Comparison of ENCODE assay signal across 17 cellular contexts in genomic region chrX:154057790-154058189, GRCh38. TPM values are rescaled to one million over a fixed set of nuclear protein-coding genes. Genes with fewer than 3 reads are reported as not detected.
DNase-seq lines count a peak whose midpoint lies in the region; ATAC-seq and TF ChIP-seq lines count a peak whose summit lies in the region.
"Had no signal": no experiment of that assay in that cellular context is flagged by ENCODE, and none has a peak within 500 bp of the region (broad histone marks: within the 10 kb centered on the region; RNA-seq: fewer than 3 reads in every experiment).

No MANE protein-coding gene starts in this region.

- H3K36me3 Mint-ChIP-seq in activated T-cell treated with anti-CD3 and anti-CD28 coated beads, Interleukin-2, amount 50 U/mL, for 72 hours (ENCODE audit: insufficient read depth in 2 of 2) = peaks cover 7 to 8% of the 10 kb centered on the region in 2 donors
- peaks cover 37% of the 10 kb centered on the region for H3K36me3 Mint-ChIP-seq in central memory CD8-positive, alpha-beta T cell (ENCODE audit: insufficient read depth)

- no peaks in the 10 kb centered on the region for H4K20me1 ChIP-seq in Karpas-422 (ENCODE audit: insufficient read depth, low read depth, low read length)

- peaks cover 49% of the 10 kb centered on the region for H3K4me1 Mint-ChIP-seq in activated T-cell treated with anti-CD3 and anti-CD28 coated beads, Interleukin-2, amount 50 U/mL, for 72 hours (ENCODE audit: low read depth)
- H3K4me1 Mint-ChIP-seq in central memory CD8-positive, alpha-beta T cell = peaks cover 61% of the 10 kb centered on the region
- H3K4me1 Mint-ChIP-seq: mesothelial cell of epicardium had no signal

- intact Hi-C loops in gastrocnemius medialis (cut with DNase I; ENCODE audit: low total_unique reads) = no loop called here

- H3K36me3 ChIP-seq in gastrocnemius medialis (no peaks in the 10 kb centered on the region), Karpas-422 (ENCODE audit: insufficient read depth, low read length) (0 out of 2 replicates have a peak, but pooled peaks cover 3% of the 10 kb centered on the region)
- H3K36me3 ChIP-seq: tibial artery had no signal

- peak overlapping the region; percentile 72 for H3K27ac Mint-ChIP-seq in activated T-cell treated with anti-CD3 and anti-CD28 coated beads, Interleukin-2, amount 50 U/mL, for 72 hours
- no peak overlapping the region for H3K27ac Mint-ChIP-seq in central memory CD8-positive, alpha-beta T cell (ENCODE audit: low read depth)
- H3K27ac Mint-ChIP-seq: dendritic cell treated with granulocyte-macrophage colony-stimulating factor and Interleukin-4, amounts not matched to agents 40 ng/mL and 50 ng/mL, for 4 days; mesothelial cell of epicardium had no signal

- peaks cover 38 to 44% of the 10 kb centered on the region in 2 donors for H3K4me1 ChIP-seq in gastrocnemius medialis
- no peaks in the 10 kb centered on the region for H3K4me1 ChIP-seq in Karpas-422 (ENCODE audit: low read length)
- H3K4me1 ChIP-seq: HAP-1 had no signal

- in situ Hi-C loops in gastrocnemius medialis (cut with MboI; ENCODE audit: low sequenced_read_pairs in 4 of 4) = loop anchor here in 1 of 4 donors (25.0 kb wide), 1 partner anchor 95 kb away; the partner anchor contains the start of genes HCFC1 and TMEM187

- no peak overlapping the region for H3K4me2 ChIP-seq in Karpas-422 (ENCODE audit: low read depth, low read length, poor library complexity, severe bottlenecking)

- H3K79me2 ChIP-seq in Karpas-422 (ENCODE audit: low read length) = peaks cover 61% of the 10 kb centered on the region

- no peaks in the 10 kb centered on the region for H3K9me3 Mint-ChIP-seq in activated T-cell treated with anti-CD3 and anti-CD28 coated beads, Interleukin-2, amount 50 U/mL, for 72 hours
- H3K9me3 Mint-ChIP-seq in central memory CD8-positive, alpha-beta T cell = no peaks in the 10 kb centered on the region
- H3K9me3 Mint-ChIP-seq: dendritic cell treated with granulocyte-macrophage colony-stimulating factor and Interleukin-4, amounts not matched to agents 40 ng/mL and 50 ng/mL, for 4 days had no signal

- no peak for DNase-seq in activated T-cell treated with anti-CD3 and anti-CD28 coated beads, Interleukin-2, amount 50 U/mL, for 72 hours
- DNase-seq in activated T-cell treated with anti-CD3 and anti-CD28 coated beads, Interleukin-2, amount 50 U/mL, for 48 hours = no peak
- peak; percentile 28 for DNase-seq in RPMI7951 (ENCODE audit: low read depth)
- DNase-seq in central memory CD8-positive, alpha-beta T cell (ENCODE audit: low spot score in 2 of 2) = no peak
- DNase-seq in gastrocnemius medialis = no peak
- no peak for DNase-seq in Karpas-422
- no peak for DNase-seq in GM10266 (ENCODE audit: extremely low spot score)
- DNase-seq in SKM-1 treated with dmso at 0.1 percent for 144 hours (lab: John Stamatoyannopoulos, UW; ENCODE audit: unreplicated experiment) = no peak
- DNase-seq: ACHN, foreskin melanocyte, NCI-H2029 treated with DMSO at 0.1 percent for 48 hours, NCI-H446, T-helper 1 cell, tibial artery had no signal

- peaks cover 8% of the 10 kb centered on the region for H3K27me3 Mint-ChIP-seq in activated T-cell treated with anti-CD3 and anti-CD28 coated beads, Interleukin-2, amount 50 U/mL, for 72 hours (ENCODE audit: low read depth)
- H3K27me3 Mint-ChIP-seq in central memory CD8-positive, alpha-beta T cell = no peaks in the 10 kb centered on the region
- H3K27me3 Mint-ChIP-seq: dendritic cell treated with granulocyte-macrophage colony-stimulating factor and Interleukin-4, amounts not matched to agents 40 ng/mL and 50 ng/mL, for 4 days had no signal

- TF ChIP-seq POLR2A in gastrocnemius medialis (IDR thresholded peaks at IDR 0.05) = no peak

- no peak overlapping the region for H3K9ac ChIP-seq in Karpas-422 (ENCODE audit: low read length)

- no peak for TF ChIP-seq CTCF in gastrocnemius medialis (IDR thresholded peaks at IDR 0.05 in 4 of 5, conservative IDR thresholded peaks at IDR 0.05 in 1 of 5)
- no peak for TF ChIP-seq CTCF in GM10266 (IDR thresholded peaks at IDR 0.05; ENCODE audit: control insufficient read depth, insufficient read depth, low read depth, missing control alignments)

- no peak overlapping the region for H2AFZ ChIP-seq in Karpas-422 (ENCODE audit: low read length)

- no peak overlapping the region for H3K4me3 ChIP-seq in gastrocnemius medialis
- no peak overlapping the region for H3K4me3 ChIP-seq in Karpas-422 (ENCODE audit: low read length)
- H3K4me3 ChIP-seq: HAP-1, tibial artery had no signal

- no peaks in the 10 kb centered on the region for H3K9me2 ChIP-seq in Karpas-422 (replicated peaks; ENCODE audit: insufficient read depth, low read length)

- peak overlapping the region in 1 of 2 donors; percentile 62 for H3K4me3 Mint-ChIP-seq in activated T-cell treated with anti-CD3 and anti-CD28 coated beads, Interleukin-2, amount 50 U/mL, for 72 hours
- H3K4me3 Mint-ChIP-seq in central memory CD8-positive, alpha-beta T cell = peak overlapping the region; percentile 26
- H3K4me3 Mint-ChIP-seq: dendritic cell treated with granulocyte-macrophage colony-stimulating factor and Interleukin-4, amounts not matched to agents 40 ng/mL and 50 ng/mL, for 4 days; mesothelial cell of epicardium had no signal

- ATAC-seq in activated T-cell treated with anti-CD3 and anti-CD28 coated beads, Interleukin-2, amount 50 U/mL, for 72 hours (replicated peaks in 1 of 2) = peak; percentile 50 to 58
- no peak for ATAC-seq in central memory CD8-positive, alpha-beta T cell (replicated peaks; ENCODE audit: extremely low read depth, poor library complexity, severe bottlenecking)
- ATAC-seq in gastrocnemius medialis = no peak

- H3K27me3 ChIP-seq in gastrocnemius medialis = no peaks in the 10 kb centered on the region
- H3K27me3 ChIP-seq in Karpas-422 (ENCODE audit: low read length) = no peaks in the 10 kb centered on the region
- H3K27me3 ChIP-seq: tibial artery had no signal

- H3K9me3 ChIP-seq in gastrocnemius medialis = no peaks in the 10 kb centered on the region
- no peaks in the 10 kb centered on the region for H3K9me3 ChIP-seq in Karpas-422 (ENCODE audit: low read length)
- H3K9me3 ChIP-seq: HAP-1, tibial artery had no signal

- H3K27ac ChIP-seq in gastrocnemius medialis = peak overlapping the region; percentile 54 to 67 (median 60)
- H3K27ac ChIP-seq in Karpas-422 (ENCODE audit: low read length) = no peak overlapping the region
- H3K27ac ChIP-seq: tibial artery had no signal

RNA-seq across cellular contexts. Expression of gene IRAK1, which starts 38.1 kb away (rescaled TPM):
- 100 to 1,000 TPM; 131 to 150 TPM for total RNA-seq in activated T-cell treated with anti-CD3 and anti-CD28 coated beads, Interleukin-2, amount 50 U/mL, for 72 hours
- 38.1 and 44.2 TPM in 2 replicates for total RNA-seq in RPMI7951 (2014; rRNA removed; shearing (Covaris generic))
- total RNA-seq in gastrocnemius medialis = 100 to 1,000 TPM in 3 of 4 donors, 10 to 100 TPM in 1; 73.9 to 157 (median 115) TPM
- total RNA-seq in Karpas-422 (2014; rRNA removed; shearing (Covaris generic); ENCODE audit: low replicate concordance) = 76.0 and 131 TPM in 2 replicates

RNA-seq across cellular contexts. Expression of gene MECP2, which starts 39.7 kb away (rescaled TPM):
- 10 to 100 TPM; 70.4 to 73.5 TPM for total RNA-seq in activated T-cell treated with anti-CD3 and anti-CD28 coated beads, Interleukin-2, amount 50 U/mL, for 72 hours
- total RNA-seq in RPMI7951 (2014; rRNA removed; shearing (Covaris generic)) = 12.5 and 12.9 TPM in 2 replicates
- 10 to 100 TPM; 39.0 to 63.2 (median 45.2) TPM for total RNA-seq in gastrocnemius medialis
- total RNA-seq in Karpas-422 (2014; rRNA removed; shearing (Covaris generic); ENCODE audit: low replicate concordance) = 20.4 and 27.5 TPM in 2 replicates

Comparison
In these comparisons a context has a peak if more than half of its experiments do, and no peak if none do; other contexts are left out.
1. ATAC-seq: peak in activated T-cell treated with anti-CD3 and anti-CD28 coated beads, Interleukin-2, amount 50 U/mL, for 72 hours (2 of 2); none in central memory CD8-positive, alpha-beta T cell (single experiment) and gastrocnemius medialis (0 of 2).